7 cellular contexts compared by ENCODE assay signal in the genomic region with DNA sequence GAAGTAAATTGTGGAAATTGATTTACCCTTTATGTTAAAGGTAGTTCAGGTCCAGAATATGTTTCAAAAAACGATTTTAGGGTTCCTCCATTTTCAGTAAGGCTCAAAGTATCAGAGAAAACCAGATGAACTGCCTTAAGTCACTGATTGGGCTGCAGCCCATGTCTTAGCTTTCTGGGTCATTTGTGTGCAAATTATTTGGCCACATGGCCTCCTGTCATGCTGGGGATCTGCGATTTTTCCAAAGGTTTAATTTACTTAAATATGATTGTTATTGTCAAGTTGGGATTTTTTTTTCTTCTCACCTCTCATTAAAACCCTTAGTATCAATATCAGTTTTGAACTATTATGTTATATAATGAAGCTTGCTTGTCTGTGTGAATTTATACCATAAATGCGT.
"Had no signal": no experiment of that assay in that cellular context is flagged by ENCODE, and none has a peak within 500 bp of the region (broad histone marks: within the 10 kb centered on the region; RNA-seq: fewer than 3 reads in every experiment).

No MANE protein-coding gene starts in this region.

- H2AFZ ChIP-seq: GM23338 had no signal

- H3K27ac ChIP-seq: HL-60 had no signal

- FAIRE-seq: H1, HepG2 had no signal

- DNase-seq: H9, HCEC 1CT, KBM-7 had no signal

- H3K4me3 ChIP-seq: GM23338 had no signal

- H3K4me2 ChIP-seq: GM23338 had no signal

- ATAC-seq: GM23338, HepG2 had no signal
